Comparison of ENCODE assay signal across 9 cellular contexts in the genomic region with DNA sequence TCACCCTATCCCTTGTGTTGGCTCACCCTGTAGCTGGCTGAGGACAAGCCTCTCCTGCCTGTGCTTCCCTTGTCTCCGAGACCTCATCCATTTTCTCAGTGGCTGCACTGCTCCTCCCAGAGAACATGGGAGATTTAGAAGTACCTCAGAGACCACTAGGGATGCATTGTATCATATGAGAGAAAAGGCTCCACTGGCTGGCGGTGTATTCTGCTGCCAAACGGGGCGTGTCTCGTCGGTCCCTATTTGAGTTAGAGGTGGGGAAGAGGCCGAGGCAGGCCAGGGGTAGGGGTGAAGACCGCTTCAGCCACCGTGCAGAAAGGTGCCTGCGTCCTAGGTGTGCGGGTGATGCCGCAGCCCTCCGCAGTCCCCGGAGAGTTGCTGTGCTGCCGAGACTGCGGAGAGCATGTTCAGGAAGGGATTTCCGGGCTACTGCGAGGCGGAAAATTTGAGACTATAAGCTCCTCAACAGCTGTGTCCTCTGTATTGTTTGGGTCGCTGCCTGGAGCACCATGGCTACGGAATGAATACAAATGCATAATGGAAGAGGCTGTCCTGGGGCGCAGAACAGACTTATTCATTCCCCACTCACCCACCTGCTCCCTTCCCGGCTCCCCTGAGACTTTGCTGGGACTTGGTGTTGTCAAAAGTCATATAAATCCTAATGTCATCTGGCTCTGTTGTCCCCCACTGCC. TPM values are rescaled to one million over a fixed set of nuclear protein-coding genes. Genes with fewer than 3 reads are reported as not detected.
DNase-seq lines count a peak whose midpoint lies in the region; ATAC-seq and TF ChIP-seq lines count a peak whose summit lies in the region.
"Had no signal": no experiment of that assay in that cellular context is flagged by ENCODE, and none has a peak within 500 bp of the region (broad histone marks: within the 10 kb centered on the region; RNA-seq: fewer than 3 reads in every experiment).

No MANE protein-coding gene starts in this region.

- intact Hi-C loops in tibial artery (cut with DNase I; ENCODE audit: low total_unique reads) (no loop called here), vagina (cut with DNase I) (no loop called here)

- no peak for TF ChIP-seq POLR2A in vagina (IDR thresholded peaks at IDR 0.05)

- H3K36me3 ChIP-seq in lung (ENCODE audit: control insufficient read depth in 2 of 2, insufficient read depth in 2 of 2, low read length in 2 of 2) (no peaks in the 10 kb centered on the region), tibial artery (no peaks in the 10 kb centered on the region), vagina (no peaks in the 10 kb centered on the region)

- H3K27ac ChIP-seq in lung (ENCODE audit: low read depth in 1 of 2, low read length in 1 of 2) (peak overlapping the region; percentile 9 to 71), tibial artery (peak overlapping the region; percentile 43 to 61), vagina (no peak overlapping the region)

- peaks cover 6 to 8% of the 10 kb centered on the region in 2 donors for H3K4me1 ChIP-seq in lung (ENCODE audit: control insufficient read depth in 2 of 2, insufficient read depth in 2 of 2, low read length in 2 of 2)
- H3K4me1 ChIP-seq in tibial artery, result peaks cover 0 to 29% (median 24%) of the 10 kb centered on the region in 4 donors
- H3K4me1 ChIP-seq in vagina, result no peaks in the 10 kb centered on the region

- 56 to 71% methylated on average over 23 of the region's 23 CpGs for WGBS in lung, 2 donors

- ATAC-seq in lung (ENCODE audit: insufficient read depth, low FRiP score) (peak; percentile 68), HG03439 (IDR thresholded peaks at IDR 0.05; ENCODE audit: unreplicated experiment) (no peak), HG03378 (IDR thresholded peaks at IDR 0.05; ENCODE audit: unreplicated experiment) (no peak)

- H3K4me3 ChIP-seq in choroid plexus epithelial cell (ENCODE audit: low read depth, low read length), result peak overlapping the region; percentile 39
- H3K4me3 ChIP-seq in lung, result peak overlapping the region; percentile 1
- peak overlapping the region; percentile 34 to 47 for H3K4me3 ChIP-seq in tibial artery
- H3K4me3 ChIP-seq in vagina, result no peak overlapping the region

- TF ChIP-seq CTCF in choroid plexus epithelial cell (conservative IDR thresholded peaks at IDR 0.05; ENCODE audit: low read depth, low read length) (no peak), lung (IDR thresholded peaks at IDR 0.05; ENCODE audit: control extremely low read depth, extremely low read depth) (no peak), tibial artery (IDR thresholded peaks at IDR 0.05) (no peak), GM20000 (IDR thresholded peaks at IDR 0.05; ENCODE audit: extremely low read depth, missing control alignments) (no peak), vagina (IDR thresholded peaks at IDR 0.05) (no peak)

- H3K27me3 ChIP-seq in lung (ENCODE audit: control insufficient read depth, insufficient read depth), result no peaks in the 10 kb centered on the region
- no peaks in the 10 kb centered on the region for H3K27me3 ChIP-seq in tibial artery
- no peaks in the 10 kb centered on the region for H3K27me3 ChIP-seq in vagina

- no peaks in the 10 kb centered on the region for H3K9me3 ChIP-seq in lung (ENCODE audit: control insufficient read depth in 2 of 2, insufficient read depth in 1 of 2, low read length in 1 of 2)
- no peaks in the 10 kb centered on the region for H3K9me3 ChIP-seq in tibial artery
- H3K9me3 ChIP-seq in vagina, result no peaks in the 10 kb centered on the region

- peak; percentile 84 for DNase-seq in NCI-H1436 (lab: John Stamatoyannopoulos, UW)
- DNase-seq in choroid plexus epithelial cell (ENCODE audit: low read depth), result peak; percentile 72
- no peak for DNase-seq in lung (ENCODE audit: low spot score)
- peak; percentile 73 to 80 for DNase-seq in tibial artery
- no peak for DNase-seq in GM20000 (ENCODE audit: low spot score)
- no peak for DNase-seq in vagina (ENCODE audit: extremely low spot score in 2 of 2)
- DNase-seq: activated CD4-positive, alpha-beta T cell treated with anti-CD3 and anti-CD28 coated beads, Interleukin-2, amount 50 U/mL, for 4 hours had no signal

RNA-seq across cellular contexts. Expression of a gene that starts 43.9 kb away (rescaled TPM):
- total RNA-seq in lung (1 to 10 TPM; 2.4 to 4.4 TPM), vagina (0.98 TPM)
- under 1 TPM; 0.25 to 0.65 TPM for polyA plus RNA-seq in lung

Comparison
In these comparisons a context has a peak if more than half of its experiments do, and no peak if none do; other contexts are left out.
1. DNase-seq: peak in NCI-H1436 (single experiment), choroid plexus epithelial cell (single experiment) and tibial artery (2 of 2); none in lung (single experiment), GM20000 (single experiment) and vagina (0 of 2).
2. H3K4me3 ChIP-seq: peak in choroid plexus epithelial cell (single experiment), lung (single experiment) and tibial artery (2 of 2); none in vagina (0 of 2).